Comparison of ENCODE assay signal across 15 cellular contexts in the genomic region with DNA sequence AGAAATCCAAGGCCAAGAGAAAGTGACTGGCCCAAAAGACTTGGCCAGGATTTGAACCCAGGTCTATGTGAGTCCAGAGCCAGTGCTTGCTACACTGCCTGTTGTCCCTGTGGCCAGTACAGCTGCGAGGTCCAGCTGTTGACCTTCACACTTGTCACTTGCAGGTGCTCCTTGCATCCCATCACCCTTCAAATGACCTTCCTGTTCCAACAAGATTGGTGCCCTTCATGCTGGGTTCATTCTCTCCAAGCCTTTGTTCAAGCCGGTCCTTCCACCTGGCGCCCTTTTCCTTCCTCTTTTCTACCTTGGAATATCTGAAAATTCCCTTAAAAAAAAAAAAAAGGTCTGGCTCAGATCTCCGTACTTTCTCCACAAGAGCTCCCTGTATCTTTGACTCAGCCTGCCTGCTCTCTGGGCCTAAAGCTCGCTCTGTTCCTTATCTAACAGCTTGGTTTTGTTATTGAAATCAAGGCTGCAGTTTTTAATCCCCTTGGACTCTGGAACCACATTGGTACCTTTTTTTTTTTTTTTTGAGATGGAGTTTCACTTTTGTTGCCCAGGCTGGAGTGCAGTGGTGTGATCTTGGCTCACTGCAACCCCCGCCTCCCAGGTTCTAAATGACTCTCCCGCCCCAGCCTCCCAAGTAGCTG. TPM values are rescaled to one million over a fixed set of nuclear protein-coding genes. Genes with fewer than 3 reads are reported as not detected.
DNase-seq lines count a peak whose midpoint lies in the region; ATAC-seq and TF ChIP-seq lines count a peak whose summit lies in the region.
"Had no signal": no experiment of that assay in that cellular context is flagged by ENCODE, and none has a peak within 500 bp of the region (broad histone marks: within the 10 kb centered on the region; RNA-seq: fewer than 3 reads in every experiment).

No MANE protein-coding gene starts in this region.

- WGBS in mammary epithelial cell (ENCODE audit: low coverage, missing lambda C conversion rate) = 87% methylated on average over 7 of the region's 7 CpGs

- H2AFZ ChIP-seq in mammary epithelial cell (ENCODE audit: low read depth, low read length) = no peak overlapping the region

- no peak for TF ChIP-seq CTCF in MCF 10A (IDR thresholded peaks at IDR 0.05; ENCODE audit: unreplicated experiment)
- no peak for TF ChIP-seq CTCF in mammary epithelial cell (conservative IDR thresholded peaks at IDR 0.05 in 1 of 2, IDR thresholded peaks at IDR 0.05 in 1 of 2; ENCODE audit: extremely low read depth in 1 of 2, insufficient read depth in 1 of 2, low read depth in 1 of 2, low read length in 2 of 2)
- no peak for TF ChIP-seq CTCF in fibroblast of pulmonary artery (IDR thresholded peaks at IDR 0.05; ENCODE audit: low read length, missing control alignments)
- TF ChIP-seq CTCF in mucosa of descending colon (IDR thresholded peaks at IDR 0.05) = no peak
- TF ChIP-seq CTCF in type B pancreatic cell (conservative IDR thresholded peaks at IDR 0.05) = no peak
- TF ChIP-seq CTCF in chondrocyte (IDR thresholded peaks at IDR 0.05) = no peak

- CTCF ChIA-PET in MCF 10A (lab: Yijun Ruan, JAX) (interaction anchor here (0.6 to 3.1 kb wide), 7 partner anchors 12 to 358 kb away, joined by 3 to 10 read pairs (median 5); no protein-coding TSS in a partner anchor), mammary epithelial cell (lab: Charles Lee; ENCODE audit: low non-redundant PET) (no interaction called here)

- H3K27ac Mint-ChIP-seq in MCF 10A (ENCODE audit: low read depth, unreplicated experiment) (peak overlapping the region; percentile 82), type B pancreatic cell (no peak overlapping the region), chondrocyte (ENCODE audit: unreplicated experiment) (no peak overlapping the region)
- H3K27ac Mint-ChIP-seq: activated CD4-positive, alpha-beta T cell treated with anti-CD3 and anti-CD28 coated beads for 36 hours; stimulated activated naive CD8-positive, alpha-beta T cell treated with anti-CD3 and anti-CD28 coated beads, Interleukin-15, Interleukin-2, amounts not matched to agents 100 ng/mL and 50 ng/mL, for 24 hours had no signal

- H3K27me3 ChIP-seq in mammary epithelial cell (ENCODE audit: insufficient read depth, low read length) = no peaks in the 10 kb centered on the region

- dilution Hi-C loops in mammary epithelial cell (cut with HindIII; ENCODE audit: low sequenced_read_pairs) = loop anchor here (5.0 kb wide), 1 partner anchor 108 kb away; no protein-coding TSS in a partner anchor

- no peaks in the 10 kb centered on the region for H3K36me3 Mint-ChIP-seq in MCF 10A (ENCODE audit: insufficient read depth, unreplicated experiment)
- H3K36me3 Mint-ChIP-seq in type B pancreatic cell = no peaks in the 10 kb centered on the region
- no peaks in the 10 kb centered on the region for H3K36me3 Mint-ChIP-seq in chondrocyte (ENCODE audit: low read depth)

- H3K9ac ChIP-seq in mammary epithelial cell (ENCODE audit: insufficient read depth, low read length) = no peak overlapping the region

- no peaks in the 10 kb centered on the region for H3K79me2 ChIP-seq in mammary epithelial cell (ENCODE audit: insufficient read depth, low read length)

- H3K27ac ChIP-seq in mammary epithelial cell (ENCODE audit: insufficient read depth, low read depth, low read length) = no peak overlapping the region

- H3K36me3 ChIP-seq in mammary epithelial cell (ENCODE audit: insufficient read depth, low read length) (no peaks in the 10 kb centered on the region), mucosa of descending colon (ENCODE audit: low read depth) (no peaks in the 10 kb centered on the region)

- POLR2A ChIA-PET in MCF 10A (lab: Yijun Ruan, JAX) = interaction anchor here (0.7 to 3.5 kb wide), 6 partner anchors 15 to 119 kb away, joined by 3 to 16 read pairs (median 8); a partner anchor contains a TSS

- H3K4me2 ChIP-seq in mammary epithelial cell (ENCODE audit: insufficient read depth, low read depth, low read length) = no peak overlapping the region

- no peaks in the 10 kb centered on the region for H3K4me1 ChIP-seq in mammary epithelial cell (ENCODE audit: insufficient read depth, low read length)
- H3K4me1 ChIP-seq in mucosa of descending colon (ENCODE audit: low read depth) = peaks cover 19% of the 10 kb centered on the region

- H3K4me3 Mint-ChIP-seq in MCF 10A (ENCODE audit: unreplicated experiment) (peak overlapping the region; percentile 46), type B pancreatic cell (peak overlapping the region; percentile 16), chondrocyte (ENCODE audit: unreplicated experiment) (no peak overlapping the region)
- H3K4me3 Mint-ChIP-seq: activated CD4-positive, alpha-beta T cell treated with anti-CD3 and anti-CD28 coated beads for 36 hours; stimulated activated naive CD8-positive, alpha-beta T cell treated with anti-CD3 and anti-CD28 coated beads, Interleukin-15, Interleukin-2, amounts not matched to agents 100 ng/mL and 50 ng/mL, for 24 hours had no signal

- in situ Hi-C loops in mammary epithelial cell (cut with MboI; ENCODE audit: low sequenced_read_pairs in 2 of 2) = no loop called here

- H3K27me3 Mint-ChIP-seq in MCF 10A (ENCODE audit: insufficient read depth, unreplicated experiment) (peaks cover 20% of the 10 kb centered on the region), type B pancreatic cell (peaks cover 10% of the 10 kb centered on the region), chondrocyte (ENCODE audit: low read depth) (peaks cover 3% of the 10 kb centered on the region)

- no peak overlapping the region for H3K4me3 ChIP-seq in mammary epithelial cell (replicated peaks in 1 of 3; ENCODE audit: insufficient read depth in 1 of 3, low read depth in 2 of 3, low read length in 3 of 3)
- H3K4me3 ChIP-seq in fibroblast of pulmonary artery (replicated peaks; ENCODE audit: low read depth, low read length) = no peak overlapping the region
- H3K4me3 ChIP-seq in mucosa of descending colon = no peak overlapping the region

- peak; percentile 28 for ATAC-seq in mucosa of descending colon
- no peak for ATAC-seq in GM21619 (IDR thresholded peaks at IDR 0.05; ENCODE audit: unreplicated experiment)

- H3K9me3 Mint-ChIP-seq in MCF 10A (ENCODE audit: unreplicated experiment) (no peaks in the 10 kb centered on the region), type B pancreatic cell (no peaks in the 10 kb centered on the region), chondrocyte (ENCODE audit: low read depth) (no peaks in the 10 kb centered on the region)
- H3K9me3 Mint-ChIP-seq: stimulated activated naive CD8-positive, alpha-beta T cell treated with anti-CD3 and anti-CD28 coated beads, Interleukin-15, Interleukin-2, amounts not matched to agents 100 ng/mL and 50 ng/mL, for 24 hours had no signal

- intact Hi-C loops in MCF 10A (cut with micrococcal nuclease) (no loop called here), mammary epithelial cell (cut with micrococcal nuclease) (no loop called here), mucosa of descending colon (cut with DNase I, micrococcal nuclease) (no loop called here)

- DNase-seq in MCF 10A (ENCODE audit: unreplicated experiment) (no peak), mammary epithelial cell (no peak), fibroblast of pulmonary artery (ENCODE audit: low read depth) (peak; percentile 47), mucosa of descending colon (no peak), type B pancreatic cell (ENCODE audit: extremely low spot score, unreplicated experiment) (no peak), chondrocyte (ENCODE audit: low spot score) (no peak)
- DNase-seq in stimulated activated CD4-positive, alpha-beta T cell treated with anti-CD3 and anti-CD28 coated beads, Interleukin-4, amount 100 ng/mL, for 24 hours = no peak
- DNase-seq: activated T-cell treated with anti-CD3 and anti-CD28 coated beads, Interleukin-2, amount 50 U/mL, for 1 hour; cortex of kidney; GDM1; NCI-H187; NCI-H526 treated with DMSO at 0.1 percent for 48 hours had no signal

- BruUV-seq in MCF 10A (replicated peaks; lab: Mats Ljungman, UMichigan) = no TSS peak
- BruUV-seq in mammary epithelial cell (replicated peaks; lab: Mats Ljungman, UMichigan) = no TSS peak

- H3K9me3 ChIP-seq in mammary epithelial cell (replicated peaks; ENCODE audit: insufficient read depth, low read length) = no peaks in the 10 kb centered on the region
- H3K9me3 ChIP-seq in mucosa of descending colon = no peaks in the 10 kb centered on the region

- H3K4me1 Mint-ChIP-seq in MCF 10A (ENCODE audit: insufficient read depth, unreplicated experiment) (peaks cover 13% of the 10 kb centered on the region), type B pancreatic cell (ENCODE audit: unreplicated experiment) (peaks cover 63% of the 10 kb centered on the region), chondrocyte (ENCODE audit: low read depth) (peaks cover 35% of the 10 kb centered on the region)

- H4K20me1 ChIP-seq in mammary epithelial cell (ENCODE audit: insufficient read depth, low read length) = no peaks in the 10 kb centered on the region

RNA-seq across cellular contexts. Expression of a gene that starts 22.2 kb away (rescaled TPM):
- total RNA-seq in MCF 10A (2022) (69.1 and 79.5 TPM in 2 replicates), mammary epithelial cell (10 to 100 TPM; 27.0 to 49.0 TPM), mucosa of descending colon (10 to 100 TPM; 36.9 to 65.7 (median 61.9) TPM), type B pancreatic cell (ENCODE audit: low replicate concordance) (43.7 and 49.1 TPM in 2 replicates), chondrocyte (26.3 to 27.4 TPM (median 26.8 TPM) in 3 replicates)
- 63.7 TPM for polyA plus RNA-seq in mammary epithelial cell
- polyA minus RNA-seq in mammary epithelial cell = 39.5 TPM
